Comparison of ENCODE assay signal across 8 cellular contexts in the genomic region with DNA sequence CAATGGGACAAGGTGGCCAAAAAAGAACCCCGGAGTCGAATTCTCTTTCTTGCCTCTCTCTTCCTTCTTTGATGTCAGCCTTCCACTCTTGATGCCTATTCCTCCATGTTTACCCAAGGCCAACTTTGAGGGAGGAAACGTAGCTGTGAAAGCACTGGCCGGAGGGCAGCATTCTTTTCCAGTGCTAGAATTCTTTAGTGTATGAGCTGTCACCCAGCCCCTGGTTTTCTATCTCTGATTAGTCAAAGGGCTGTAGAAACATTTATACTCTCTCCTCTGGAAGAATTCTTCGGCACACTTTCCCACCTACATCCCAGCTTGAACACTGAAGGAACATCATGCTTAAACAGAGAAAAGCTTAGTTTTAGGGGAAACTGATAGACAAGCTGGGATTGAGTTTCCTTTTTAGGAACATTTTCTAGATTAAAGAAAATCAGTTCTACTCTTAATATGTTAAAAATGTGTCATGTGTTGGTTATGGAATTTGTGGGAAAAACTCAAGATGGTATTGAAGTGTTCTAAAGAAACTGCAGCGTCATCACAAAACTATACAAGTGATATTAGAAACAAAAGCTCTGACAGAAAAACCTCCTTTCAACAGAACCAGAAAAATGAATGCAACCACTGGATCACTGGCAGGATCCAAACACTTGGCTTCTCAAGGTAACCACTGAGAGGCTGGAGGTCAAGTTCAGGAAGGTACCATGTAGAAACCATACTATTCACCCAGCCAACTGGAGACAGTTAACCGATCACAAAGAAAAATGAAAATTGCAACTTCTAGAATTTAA. TPM values are rescaled to one million over a fixed set of nuclear protein-coding genes. Genes with fewer than 3 reads are reported as not detected.
A peak's percentile ranks its signal among the peaks of the same experiment; 100 is the strongest.
DNase-seq lines count a peak whose midpoint lies in the region; ATAC-seq and TF ChIP-seq lines count a peak whose summit lies in the region.

No MANE protein-coding gene starts in this region.

- no peak overlapping the region for H4K8ac ChIP-seq in trophoblast cell (ENCODE audit: low read depth, low read length)

- peak overlapping the region; percentile 93 for H2BK120ac ChIP-seq in trophoblast cell (ENCODE audit: insufficient read depth, low read length, poor library complexity)

- peak overlapping the region; percentile 79 for H3K27ac ChIP-seq in trophoblast cell (ENCODE audit: low read depth, low read length)

- peak overlapping the region; percentile 42 for H2BK12ac ChIP-seq in trophoblast cell (ENCODE audit: low read length)

- H3K36me3 ChIP-seq in trophoblast cell (ENCODE audit: control insufficient read depth in 1 of 2, insufficient read depth in 2 of 2, low read length in 2 of 2): no peaks in the 10 kb centered on the region

- H2BK5ac ChIP-seq in trophoblast cell (ENCODE audit: low read depth, low read length, poor library complexity): peak overlapping the region; percentile 75

- WGBS in trophoblast cell (ENCODE audit: extremely low coverage, insufficient coverage, insufficient read length): no CpG with 5 or more reads among the region's 7 CpGs

- no peak overlapping the region for H3K9ac ChIP-seq in trophoblast cell (ENCODE audit: low read length)

- H3K4me2 ChIP-seq in trophoblast cell (ENCODE audit: low read length): peak overlapping the region; percentile 33

- peaks cover 5% of the 10 kb centered on the region for H3K79me1 ChIP-seq in trophoblast cell (ENCODE audit: low read length)

- peaks cover 5 to 9% of the 10 kb centered on the region in 2 experiments for H3K4me1 ChIP-seq in trophoblast cell (ENCODE audit: control insufficient read depth in 1 of 2, insufficient read depth in 2 of 2, low read length in 2 of 2)

- ATAC-seq in SK-N-SH treated with all-trans-retinoic acid at 6 μM for 48 hours (peak; percentile 95), HG02571 (IDR thresholded peaks at IDR 0.05; ENCODE audit: unreplicated experiment) (no peak)

- H3K4ac ChIP-seq in trophoblast cell (ENCODE audit: low read depth, low read length): no peak overlapping the region

- H3K4me3 ChIP-seq in foreskin fibroblast (ENCODE audit: low read depth in 1 of 2, low read length in 2 of 2): peak overlapping the region in 1 of 2 donors; percentile 18
- H3K4me3 ChIP-seq in trophoblast cell (ENCODE audit: low read depth, low read length): no peak overlapping the region

- no peak overlapping the region for H2AK5ac ChIP-seq in trophoblast cell (ENCODE audit: low read length)

- H2AFZ ChIP-seq in trophoblast cell (ENCODE audit: insufficient read depth, low read length, poor library complexity): no peak overlapping the region

- no peaks in the 10 kb centered on the region for H3K79me2 ChIP-seq in trophoblast cell (ENCODE audit: control insufficient read depth, insufficient read depth, low read length, poor library complexity)

- no peak for TF ChIP-seq CTCF in foreskin fibroblast (IDR thresholded peaks at IDR 0.05; ENCODE audit: low read depth, low read length)

- H3K14ac ChIP-seq in trophoblast cell (ENCODE audit: low read length): no peak overlapping the region

- peak; percentile 93 for DNase-seq in ELF-1 (ENCODE audit: low read depth, low spot score)
- peak; percentile 87 to 94 for DNase-seq in foreskin fibroblast
- DNase-seq in trophoblast cell: peak; percentile 92 to 97
- no peak for DNase-seq in NCI-H146 treated with DMSO at 0.1 percent for 48 hours (lab: John Stamatoyannopoulos, UW; ENCODE audit: unreplicated experiment)
- DNase-seq in mesenteric fat pad (ENCODE audit: low spot score): no peak
- no peak for DNase-seq in NCI-H345 treated with DMSO at 0.1 percent for 48 hours (lab: John Stamatoyannopoulos, UW; ENCODE audit: unreplicated experiment)

- H3K27me3 ChIP-seq in trophoblast cell (ENCODE audit: insufficient read depth, low read length): no peaks in the 10 kb centered on the region

- H3K23ac ChIP-seq in trophoblast cell (ENCODE audit: low read length): no peak overlapping the region

- no peak overlapping the region for H3K18ac ChIP-seq in trophoblast cell (ENCODE audit: low read length)

- no peak overlapping the region for H4K12ac ChIP-seq in trophoblast cell (ENCODE audit: low read depth, low read length)

- H4K91ac ChIP-seq in trophoblast cell (ENCODE audit: low read depth, low read length): peak overlapping the region; percentile 74

- H3K9me3 ChIP-seq in trophoblast cell (ENCODE audit: insufficient read depth, low read depth, low read length): no peaks in the 10 kb centered on the region

TF ChIP-seq in SK-N-SH treated with all-trans-retinoic acid at 6 μM for 48 hours, 23 proteins besides CTCF, POLR2A, EP300 and RAD21:
- TF ChIP-seq ARNTL (CRISPR knock-in tag; IDR thresholded peaks at IDR 0.05; ENCODE audit: borderline replicate concordance, low read depth) (no peak), BACH2 (CRISPR knock-in tag; IDR thresholded peaks at IDR 0.05; ENCODE audit: borderline replicate concordance) (no peak), ZNF70 (CRISPR knock-in tag; IDR thresholded peaks at IDR 0.05) (no peak), SNAI2 (CRISPR knock-in tag; IDR thresholded peaks at IDR 0.05) (no peak), ZC3H10 (CRISPR knock-in tag; IDR thresholded peaks at IDR 0.05) (no peak), ZFP30 (CRISPR knock-in tag; IDR thresholded peaks at IDR 0.05) (no peak), RARB (CRISPR knock-in tag; IDR thresholded peaks at IDR 0.05) (no peak), ESRRG (CRISPR knock-in tag; IDR thresholded peaks at IDR 0.05) (no peak), PPARA (CRISPR knock-in tag; IDR thresholded peaks at IDR 0.05; ENCODE audit: borderline replicate concordance) (no peak), CSDC2 (CRISPR knock-in tag; IDR thresholded peaks at IDR 0.05) (no peak)
- TF ChIP-seq, protein P1, sequence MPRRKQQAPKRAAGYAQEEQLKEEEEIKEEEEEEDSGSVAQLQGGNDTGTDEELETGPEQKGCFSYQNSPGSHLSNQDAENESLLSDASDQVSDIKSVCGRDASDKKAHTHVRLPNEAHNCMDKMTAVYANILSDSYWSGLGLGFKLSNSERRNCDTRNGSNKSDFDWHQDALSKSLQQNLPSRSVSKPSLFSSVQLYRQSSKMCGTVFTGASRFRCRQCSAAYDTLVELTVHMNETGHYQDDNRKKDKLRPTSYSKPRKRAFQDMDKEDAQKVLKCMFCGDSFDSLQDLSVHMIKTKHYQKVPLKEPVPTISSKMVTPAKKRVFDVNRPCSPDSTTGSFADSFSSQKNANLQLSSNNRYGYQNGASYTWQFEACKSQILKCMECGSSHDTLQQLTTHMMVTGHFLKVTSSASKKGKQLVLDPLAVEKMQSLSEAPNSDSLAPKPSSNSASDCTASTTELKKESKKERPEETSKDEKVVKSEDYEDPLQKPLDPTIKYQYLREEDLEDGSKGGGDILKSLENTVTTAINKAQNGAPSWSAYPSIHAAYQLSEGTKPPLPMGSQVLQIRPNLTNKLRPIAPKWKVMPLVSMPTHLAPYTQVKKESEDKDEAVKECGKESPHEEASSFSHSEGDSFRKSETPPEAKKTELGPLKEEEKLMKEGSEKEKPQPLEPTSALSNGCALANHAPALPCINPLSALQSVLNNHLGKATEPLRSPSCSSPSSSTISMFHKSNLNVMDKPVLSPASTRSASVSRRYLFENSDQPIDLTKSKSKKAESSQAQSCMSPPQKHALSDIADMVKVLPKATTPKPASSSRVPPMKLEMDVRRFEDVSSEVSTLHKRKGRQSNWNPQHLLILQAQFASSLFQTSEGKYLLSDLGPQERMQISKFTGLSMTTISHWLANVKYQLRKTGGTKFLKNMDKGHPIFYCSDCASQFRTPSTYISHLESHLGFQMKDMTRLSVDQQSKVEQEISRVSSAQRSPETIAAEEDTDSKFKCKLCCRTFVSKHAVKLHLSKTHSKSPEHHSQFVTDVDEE (CRISPR knock-in tag; IDR thresholded peaks at IDR 0.05): no peak

RNA-seq across cellular contexts. Expression of a gene that starts 20.7 kb away (rescaled TPM):
- 23.2 and 24.1 TPM in 2 replicates for polyA plus RNA-seq in trophoblast cell (2013)
- 193 TPM for total RNA-seq in mesenteric fat pad

Comparison
In these comparisons a context has a peak if more than half of its experiments do, and no peak if none do; other contexts are left out.
1. DNase-seq: peak in ELF-1 (single experiment), foreskin fibroblast (2 of 2) and trophoblast cell (2 of 2); none in NCI-H146 treated with DMSO at 0.1 percent for 48 hours (single experiment), mesenteric fat pad (single experiment) and NCI-H345 treated with DMSO at 0.1 percent for 48 hours (single experiment).